ENCODE assay signal across 8 cellular contexts in the genomic region with DNA sequence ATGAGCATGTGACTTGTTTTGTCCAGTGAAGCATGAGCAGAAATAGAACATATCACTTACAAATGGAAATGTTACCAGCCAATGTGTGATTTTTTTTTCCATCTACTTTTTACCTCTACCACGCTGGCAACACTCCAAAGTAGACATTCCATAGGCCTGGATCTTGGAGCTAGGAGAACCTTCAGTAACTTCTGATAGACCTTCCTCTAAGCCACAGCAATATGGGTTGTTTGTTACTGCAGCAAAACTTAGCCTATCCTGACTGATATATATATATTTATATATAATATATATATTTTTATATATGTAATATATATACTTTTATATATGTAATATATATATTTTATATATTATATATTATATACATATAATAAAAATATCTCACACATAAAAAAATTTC.
"Had no signal": no experiment of that assay in that cellular context is flagged by ENCODE, and none has a peak within 500 bp of the region (broad histone marks: within the 10 kb centered on the region; RNA-seq: fewer than 3 reads in every experiment).

No MANE protein-coding gene starts in this region.

- H3K9me3 ChIP-seq: HAP-1 had no signal

- H3K36me3 ChIP-seq: HAP-1 had no signal

- H3K27ac ChIP-seq: GM23248 had no signal

- FAIRE-seq: HTR-8/SVneo had no signal

- DNase-seq: GM23248, GOT3, H7, HFFc6, KG1 had no signal

- H3K4me3 ChIP-seq: GM23248, HAP-1 had no signal

- H2AFZ ChIP-seq: GM23248 had no signal

- H3K9ac ChIP-seq: GM23248 had no signal

- H3K4me1 ChIP-seq: HAP-1 had no signal

- ATAC-seq: HCT116 had no signal
